23 cellular contexts compared by ENCODE assay signal in genomic region chr18:35182151-35182550, GRCh38.
"Had no signal": no experiment of that assay in that cellular context is flagged by ENCODE, and none has a peak within 500 bp of the region (broad histone marks: within the 10 kb centered on the region; RNA-seq: fewer than 3 reads in every experiment).

No MANE protein-coding gene starts in this region.

- H3K9me3 ChIP-seq: esophagus squamous epithelium, right atrium auricular region, suprapubic skin, tibial artery had no signal

- FAIRE-seq: colon, frontal cortex, islet of Langerhans had no signal

- H3K4me1 ChIP-seq: esophagus squamous epithelium, right atrium auricular region, suprapubic skin had no signal

- H3K36me3 ChIP-seq: esophagus squamous epithelium, right atrium auricular region, suprapubic skin, tibial artery had no signal

- ATAC-seq: activated CD8-positive, alpha-beta T cell treated with anti-CD3 and anti-CD28 coated beads for 36 hours; activated T-cell treated with anti-CD3 and anti-CD28 coated beads, Interleukin-2, amount 50 U/mL, for 4 hours had no signal

- H3K27ac ChIP-seq: epithelial cell of prostate, esophagus squamous epithelium, right atrium auricular region, suprapubic skin, tibial artery had no signal

- H3K4me2 ChIP-seq: smooth muscle cell had no signal

- H3K4me3 ChIP-seq: esophagus squamous epithelium, right atrium auricular region, smooth muscle cell, suprapubic skin, tibial artery had no signal

- DNase-seq: activated B cell treated with CpG ODN at 0.5 μM for 24 hours; activated CD4-positive, alpha-beta T cell treated with anti-CD3 and anti-CD28 coated beads, Interleukin-2, amount 50 U/mL, for 1 hour; activated CD8-positive, alpha-beta T cell treated with anti-CD3 and anti-CD28 coated beads for 36 hours; activated naive CD4-positive, alpha-beta T cell treated with Interleukin-2 at 50 U/mL for 16 hours; activated T-cell treated with anti-CD3 and anti-CD28 coated beads, Interleukin-2, amount 50 U/mL, for 4 hours; anterior cingulate cortex; dermis blood vessel endothelial cell; effector CD4-positive, alpha-beta T cell; esophagus squamous epithelium; naive B cell; nephron progenitor cell; stimulated activated CD4-positive, alpha-beta T cell treated with anti-CD3 and anti-CD28 coated beads, Interleukin-15, amount 100 ng/mL, for 24 hours; stimulated activated CD4-positive, alpha-beta T cell treated with anti-CD3 and anti-CD28 coated beads, Interleukin-2, amount 100 ng/mL, for 24 hours; stimulated activated naive CD4-positive, alpha-beta T cell; T-helper 1 cell; tibial artery had no signal

- H3K27me3 ChIP-seq: esophagus squamous epithelium, right atrium auricular region, suprapubic skin, tibial artery had no signal
